ENCODE assay signal across 8 cellular contexts in the genomic region with DNA sequence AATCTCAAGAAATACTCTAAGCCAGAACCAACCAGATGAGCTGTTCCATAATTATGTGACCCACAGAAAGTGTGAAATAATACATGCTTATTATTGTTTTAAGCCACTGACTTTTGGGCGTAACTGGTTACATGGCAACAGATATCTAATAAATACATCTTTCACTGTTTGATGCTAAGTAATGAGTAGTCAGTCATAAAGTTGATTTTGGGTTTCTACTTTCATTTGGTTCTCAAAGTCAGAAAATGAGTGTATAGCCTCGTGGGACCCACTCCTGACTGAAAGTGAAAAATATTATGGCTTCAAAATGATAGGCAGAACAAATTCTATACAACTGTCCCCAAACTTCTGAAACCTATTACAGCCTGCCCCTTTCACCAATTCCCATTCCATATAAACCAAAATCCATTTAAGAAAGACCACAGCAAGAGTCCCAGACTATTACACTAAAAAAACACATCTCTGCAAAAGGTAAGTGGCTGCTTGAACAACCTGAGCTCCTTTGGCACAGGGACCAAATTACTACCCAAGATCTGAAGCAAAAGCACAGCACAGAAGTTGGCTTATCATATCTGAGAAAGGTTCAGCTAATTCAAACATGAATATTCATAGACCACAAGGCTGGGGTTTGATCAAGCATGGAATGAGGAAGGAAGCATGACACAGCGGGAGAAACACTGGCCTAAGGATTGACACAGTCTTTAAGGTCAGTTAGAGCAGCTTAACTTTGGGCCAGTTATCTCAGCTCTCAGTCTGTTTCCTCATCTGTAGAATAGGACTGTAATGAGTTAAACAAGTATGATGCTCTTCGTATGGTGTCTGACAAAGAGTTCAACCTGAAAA.
A peak's percentile ranks its signal among the peaks of the same experiment; 100 is the strongest.
DNase-seq lines count a peak whose midpoint lies in the region; ATAC-seq, FAIRE-seq and TF ChIP-seq lines count a peak whose summit lies in the region.

No MANE protein-coding gene starts in this region.

- H3K27ac ChIP-seq in osteoblast (ENCODE audit: low read depth, low read length) (peak overlapping the region; percentile 74), caudate nucleus (ENCODE audit: low read depth, low read length) (no peak overlapping the region)

- H2AFZ ChIP-seq in osteoblast (ENCODE audit: low read length) = no peak overlapping the region

- no peak overlapping the region for H3K4me3 ChIP-seq in osteoblast (ENCODE audit: insufficient read depth, low read length)

- peaks cover 19% of the 10 kb centered on the region for H4K20me1 ChIP-seq in osteoblast (ENCODE audit: insufficient read depth, low read length)

- DNase-seq in RPMI7951 (ENCODE audit: low read depth) (peak; percentile 34), osteoblast (ENCODE audit: insufficient read length, low spot score, missing footprints) (peak; percentile 66), HTR-8/SVneo (ENCODE audit: insufficient read length, low spot score) (no peak), DMS 273 treated with DMSO at 0.1 percent for 48 hours (lab: John Stamatoyannopoulos, UW) (no peak), caudate nucleus (lab: John Stamatoyannopoulos, UW) (no peak), C1 segment of cervical spinal cord (lab: John Stamatoyannopoulos, UW) (no peak)

- peak; percentile 47 for ATAC-seq in GM18873 (IDR thresholded peaks at IDR 0.05; ENCODE audit: low FRiP score, unreplicated experiment)
- ATAC-seq in HG02763 (IDR thresholded peaks at IDR 0.05; ENCODE audit: unreplicated experiment) = peak; percentile 28

- H3K4me1 ChIP-seq in osteoblast (ENCODE audit: insufficient read depth, low read length) = peaks cover 37% of the 10 kb centered on the region

- H3K4me2 ChIP-seq in osteoblast (ENCODE audit: insufficient read depth, low read length) = peak overlapping the region; percentile 0

- H3K79me2 ChIP-seq in osteoblast (ENCODE audit: insufficient read depth, low read length) = peaks cover 70% of the 10 kb centered on the region

- no peaks in the 10 kb centered on the region for H3K9me3 ChIP-seq in osteoblast (ENCODE audit: low read depth, low read length)

- no peaks in the 10 kb centered on the region for H3K27me3 ChIP-seq in osteoblast (ENCODE audit: insufficient read depth, low read length)

- no peak for TF ChIP-seq CTCF in osteoblast (IDR thresholded peaks at IDR 0.05; ENCODE audit: extremely low read depth, low read depth, low read length)

- no peak for FAIRE-seq in HTR-8/SVneo (lab: Jason Lieb, UNC)

- peaks cover 69% of the 10 kb centered on the region for H3K36me3 ChIP-seq in osteoblast (ENCODE audit: insufficient read depth, low read length)

Comparison
In these comparisons a context has a peak if more than half of its experiments do, and no peak if none do; other contexts are left out.
1. DNase-seq: peak in RPMI7951 (single experiment) and osteoblast (single experiment); none in HTR-8/SVneo (single experiment), DMS 273 treated with DMSO at 0.1 percent for 48 hours (single experiment), caudate nucleus (0 of 61) and C1 segment of cervical spinal cord (0 of 14).